Comparison of ENCODE assay signal across 2 cellular contexts in the genomic region with DNA sequence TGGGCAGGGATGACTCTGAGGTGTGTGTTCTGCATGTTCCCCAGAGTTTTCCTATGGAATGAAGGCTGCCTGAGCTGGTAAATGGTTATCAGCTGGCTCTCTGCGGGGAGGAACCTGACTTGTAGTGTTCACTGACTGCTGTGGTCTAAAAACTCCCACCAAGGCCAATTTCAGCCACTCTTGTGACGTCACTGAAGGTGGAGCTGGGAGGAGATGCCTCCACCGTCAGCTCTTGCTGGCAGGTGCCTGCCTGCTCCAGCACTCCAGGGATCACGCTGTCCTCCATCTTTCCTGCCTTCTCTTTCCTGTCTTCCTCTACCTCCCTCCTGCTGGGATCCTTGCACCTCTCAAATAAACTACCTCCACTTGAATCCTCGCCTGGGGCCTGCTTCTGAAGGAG.
TF ChIP-seq lines count a peak whose summit lies in the region.

No MANE protein-coding gene starts in this region.

TF ChIP-seq in HepG2, 621 proteins besides CTCF, POLR2A, EP300 and RAD21:
- TF ChIP-seq ZNF558 (CRISPR knock-in tag; IDR thresholded peaks at IDR 0.05; ENCODE audit: borderline replicate concordance) (no peak), CREB1 (IDR thresholded peaks at IDR 0.05) (peak; percentile 98), CREB1 (CRISPR knock-in tag; IDR thresholded peaks at IDR 0.05) (no peak), ZSCAN25 (CRISPR knock-in tag; IDR thresholded peaks at IDR 0.05) (no peak), GABPB1 (CRISPR knock-in tag; IDR thresholded peaks at IDR 0.05) (no peak), ATF7 (IDR thresholded peaks at IDR 0.05) (peak; percentile 87), ATF7 (CRISPR knock-in tag; IDR thresholded peaks at IDR 0.05) (no peak), SOX13 (IDR thresholded peaks at IDR 0.05) (no peak), SOX13 (CRISPR knock-in tag; conservative IDR thresholded peaks at IDR 0.05 in 1 of 2, IDR thresholded peaks at IDR 0.05 in 1 of 2) (no peak)
- TF ChIP-seq, protein P1, sequence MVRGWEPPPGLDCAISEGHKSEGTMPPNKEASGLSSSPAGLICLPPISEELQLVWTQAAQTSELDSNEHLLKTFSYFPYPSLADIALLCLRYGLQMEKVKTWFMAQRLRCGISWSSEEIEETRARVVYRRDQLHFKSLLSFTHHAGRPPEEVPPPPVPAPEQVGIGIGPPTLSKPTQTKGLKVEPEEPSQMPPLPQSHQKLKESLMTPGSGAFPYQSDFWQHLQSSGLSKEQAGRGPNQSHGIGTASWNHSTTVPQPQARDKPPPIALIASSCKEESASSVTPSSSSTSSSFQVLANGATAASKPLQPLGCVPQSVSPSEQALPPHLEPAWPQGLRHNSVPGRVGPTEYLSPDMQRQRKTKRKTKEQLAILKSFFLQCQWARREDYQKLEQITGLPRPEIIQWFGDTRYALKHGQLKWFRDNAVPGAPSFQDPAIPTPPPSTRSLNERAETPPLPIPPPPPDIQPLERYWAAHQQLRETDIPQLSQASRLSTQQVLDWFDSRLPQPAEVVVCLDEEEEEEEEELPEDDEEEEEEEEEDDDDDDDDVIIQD (CRISPR knock-in tag; IDR thresholded peaks at IDR 0.05; ENCODE audit: low read depth) = no peak

TF ChIP-seq in H1, 55 proteins besides CTCF, POLR2A, EP300 and RAD21:
- TF ChIP-seq SIRT6 (IDR thresholded peaks at IDR 0.05; ENCODE audit: low read length) = no peak
